In the genomic region with DNA sequence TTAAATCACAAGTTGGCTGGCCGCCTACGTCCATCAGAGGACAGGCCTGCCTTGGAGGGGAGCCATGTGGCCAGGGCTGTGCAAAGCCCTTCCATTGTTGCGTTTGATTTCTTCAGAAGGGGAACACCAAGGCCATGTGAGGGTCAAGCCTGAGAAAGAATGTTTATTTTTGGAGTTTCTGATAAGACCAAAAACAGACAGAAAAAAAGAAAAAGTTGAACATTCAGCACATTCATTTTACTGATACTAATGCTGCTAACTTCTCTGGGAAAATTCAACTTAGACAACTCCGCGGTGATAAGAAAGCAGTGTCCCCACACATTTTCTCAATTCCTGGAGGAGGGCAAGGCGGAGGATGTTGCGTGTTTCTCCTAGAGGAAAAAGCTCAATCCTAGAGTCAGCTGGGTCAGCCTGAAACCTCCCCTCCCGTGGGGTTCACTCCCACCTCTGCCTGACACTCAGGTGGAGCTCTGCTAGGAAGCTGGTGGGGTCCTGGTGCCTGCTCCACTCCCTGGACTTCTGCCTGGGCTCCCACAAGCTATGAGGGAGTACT, we compare ENCODE assay signal across 15 cellular contexts.
DNase-seq lines count a peak whose midpoint lies in the region; ATAC-seq and TF ChIP-seq lines count a peak whose summit lies in the region.
"Had no signal": no experiment of that assay in that cellular context is flagged by ENCODE, and none has a peak within 500 bp of the region (broad histone marks: within the 10 kb centered on the region; RNA-seq: fewer than 3 reads in every experiment).

No MANE protein-coding gene starts in this region.

- H3K36me3 ChIP-seq in ascending aorta (no peaks in the 10 kb centered on the region), testis (ENCODE audit: low read depth, missing control alignments) (no peaks in the 10 kb centered on the region)
- no peaks in the 10 kb centered on the region for H3K36me3 ChIP-seq in CD8-positive, alpha-beta memory T cell (ENCODE audit: insufficient read depth, low read length)
- H3K36me3 ChIP-seq: colonic mucosa had no signal

- DNase-seq in ascending aorta (ENCODE audit: low spot score in 2 of 2) (peak in 1 of 2 donors; percentile 61), fibroblast of pulmonary artery (ENCODE audit: low read depth) (peak; percentile 82), medulla oblongata (ENCODE audit: extremely low spot score) (peak; percentile 35), testis (peak; percentile 93), activated gamma-delta T cell treated with Interleukin-2 at 50 U/mL for 16 hours (no peak)
- DNase-seq in CD8-positive, alpha-beta memory T cell: no peak

- no peak for TF ChIP-seq CTCF in ascending aorta (IDR thresholded peaks at IDR 0.05)
- no peak for TF ChIP-seq CTCF in fibroblast of pulmonary artery (IDR thresholded peaks at IDR 0.05; ENCODE audit: low read length, missing control alignments)
- TF ChIP-seq CTCF in testis (IDR thresholded peaks at IDR 0.05): no peak

- H3K27me3 Mint-ChIP-seq in CD8-positive, alpha-beta memory T cell: peaks cover 0 to 7% of the 10 kb centered on the region in 2 donors
- H3K27me3 Mint-ChIP-seq: activated CD8-positive, alpha-beta memory T cell treated with anti-CD3 and anti-CD28 coated beads, Interleukin-2, amount 10 ng/mL, durations not matched to agents 7 days and 5 days; CD4-positive, alpha-beta T cell; stimulated activated naive CD8-positive, alpha-beta T cell treated with anti-CD3 and anti-CD28 coated beads, Interleukin-15, Interleukin-2, amounts not matched to agents 100 ng/mL and 50 ng/mL, for 24 hours had no signal

- H3K9me3 ChIP-seq in ascending aorta (no peaks in the 10 kb centered on the region), testis (no peaks in the 10 kb centered on the region)
- H3K9me3 ChIP-seq in CD8-positive, alpha-beta memory T cell (ENCODE audit: low read length): no peaks in the 10 kb centered on the region
- H3K9me3 ChIP-seq: colonic mucosa had no signal

- peaks cover 0 to 10% (median 0%) of the 10 kb centered on the region in 3 donors for H3K36me3 Mint-ChIP-seq in CD8-positive, alpha-beta memory T cell
- H3K36me3 Mint-ChIP-seq: activated CD8-positive, alpha-beta memory T cell treated with anti-CD3 and anti-CD28 coated beads, Interleukin-2, amount 10 ng/mL, durations not matched to agents 7 days and 5 days; activated naive CD4-positive, alpha-beta T cell treated with anti-CD3 and anti-CD28 coated beads, Interleukin-2, amount 10 ng/mL, durations not matched to agents 7 days and 5 days had no signal

- no peaks in the 10 kb centered on the region for H3K27me3 ChIP-seq in ascending aorta
- H3K27me3 ChIP-seq in testis: no peaks in the 10 kb centered on the region
- no peaks in the 10 kb centered on the region for H3K27me3 ChIP-seq in CD8-positive, alpha-beta memory T cell (ENCODE audit: insufficient read depth, low read length, poor library complexity, severe bottlenecking)
- H3K27me3 ChIP-seq: colonic mucosa had no signal

- CTCF ChIA-PET in CD8-positive, alpha-beta memory T cell (lab: Charles Lee): interaction anchor here (1.2 kb wide), 1 partner anchor 15 kb away, joined by 3 read pairs; no protein-coding TSS in a partner anchor

- ATAC-seq in HG03442 (IDR thresholded peaks at IDR 0.05; ENCODE audit: unreplicated experiment): no peak

- H3K4me1 Mint-ChIP-seq in CD8-positive, alpha-beta memory T cell: no peaks in the 10 kb centered on the region
- H3K4me1 Mint-ChIP-seq: activated CD8-positive, alpha-beta memory T cell treated with anti-CD3 and anti-CD28 coated beads, Interleukin-2, amount 10 ng/mL, durations not matched to agents 7 days and 5 days; activated naive CD4-positive, alpha-beta T cell treated with anti-CD3 and anti-CD28 coated beads, Interleukin-2, amount 10 ng/mL, durations not matched to agents 7 days and 5 days had no signal

- H3K27ac ChIP-seq in ascending aorta (peak overlapping the region; percentile 13 to 25), testis (peak overlapping the region; percentile 55 to 70)
- H3K27ac ChIP-seq in CD8-positive, alpha-beta memory T cell (ENCODE audit: low read depth, low read length): no peak overlapping the region
- H3K27ac ChIP-seq: colonic mucosa, HL-60, VCaP had no signal

- no peak overlapping the region for H3K4me3 Mint-ChIP-seq in CD8-positive, alpha-beta memory T cell
- H3K4me3 Mint-ChIP-seq: activated CD8-positive, alpha-beta memory T cell treated with anti-CD3 and anti-CD28 coated beads, Interleukin-2, amount 10 ng/mL, durations not matched to agents 7 days and 5 days; activated naive CD4-positive, alpha-beta T cell treated with anti-CD3 and anti-CD28 coated beads, Interleukin-2, amount 10 ng/mL, durations not matched to agents 7 days and 5 days; CD4-positive, alpha-beta T cell; H9; stimulated activated naive CD8-positive, alpha-beta T cell treated with anti-CD3 and anti-CD28 coated beads, Interleukin-15, Interleukin-2, amounts not matched to agents 100 ng/mL and 50 ng/mL, for 24 hours had no signal

- TF ChIP-seq POLR2A in testis (IDR thresholded peaks at IDR 0.05): no peak

- no peak overlapping the region for H3K27ac Mint-ChIP-seq in CD8-positive, alpha-beta memory T cell
- H3K27ac Mint-ChIP-seq: activated CD8-positive, alpha-beta memory T cell treated with anti-CD3 and anti-CD28 coated beads, Interleukin-2, amount 10 ng/mL, durations not matched to agents 7 days and 5 days; activated naive CD4-positive, alpha-beta T cell treated with anti-CD3 and anti-CD28 coated beads, Interleukin-2, amount 10 ng/mL, durations not matched to agents 7 days and 5 days; CD4-positive, alpha-beta T cell; H9; stimulated activated naive CD8-positive, alpha-beta T cell treated with anti-CD3 and anti-CD28 coated beads, Interleukin-15, Interleukin-2, amounts not matched to agents 100 ng/mL and 50 ng/mL, for 24 hours had no signal

- intact Hi-C loops in ascending aorta (cut with DNase I): loop anchor here (2.0 kb wide), 1 partner anchor 326 kb away; no protein-coding TSS in a partner anchor
- intact Hi-C loops in testis (cut with DNase I; ENCODE audit: low total_unique reads): no loop called here

- WGBS in testis, 2 donors: 36 to 51% methylated on average over 8 of the region's 8 CpGs

- peaks cover 0 to 9% (median 7%) of the 10 kb centered on the region in 5 donors for H3K9me3 Mint-ChIP-seq in CD8-positive, alpha-beta memory T cell
- H3K9me3 Mint-ChIP-seq: activated naive CD4-positive, alpha-beta T cell treated with anti-CD3 and anti-CD28 coated beads, Interleukin-2, amount 10 ng/mL, durations not matched to agents 7 days and 5 days; H9; stimulated activated naive CD8-positive, alpha-beta T cell treated with anti-CD3 and anti-CD28 coated beads, Interleukin-15, Interleukin-2, amounts not matched to agents 100 ng/mL and 50 ng/mL, for 24 hours had no signal

- POLR2A ChIA-PET in CD8-positive, alpha-beta memory T cell (lab: Charles Lee): no interaction called here

- H3K4me1 ChIP-seq in ascending aorta (peaks cover 0 to 4% of the 10 kb centered on the region in 2 donors), testis (peaks cover 17% of the 10 kb centered on the region)
- H3K4me1 ChIP-seq in CD8-positive, alpha-beta memory T cell (ENCODE audit: insufficient read depth, low read length): no peaks in the 10 kb centered on the region
- H3K4me1 ChIP-seq: colonic mucosa had no signal

- no peak overlapping the region for H3K4me3 ChIP-seq in ascending aorta
- no peak overlapping the region for H3K4me3 ChIP-seq in fibroblast of pulmonary artery (replicated peaks; ENCODE audit: low read depth, low read length)
- H3K4me3 ChIP-seq in testis: no peak overlapping the region
- no peak overlapping the region for H3K4me3 ChIP-seq in CD8-positive, alpha-beta memory T cell (ENCODE audit: low read length)
- H3K4me3 ChIP-seq: colonic mucosa had no signal

Comparison
In these comparisons a context has a peak if more than half of its experiments do, and no peak if none do; other contexts are left out.
1. DNase-seq: peak in fibroblast of pulmonary artery (single experiment), medulla oblongata (single experiment) and testis (single experiment); none in activated gamma-delta T cell treated with Interleukin-2 at 50 U/mL for 16 hours (single experiment) and CD8-positive, alpha-beta memory T cell (0 of 5).